ENCODE assay signal across 35 cellular contexts in the genomic region with DNA sequence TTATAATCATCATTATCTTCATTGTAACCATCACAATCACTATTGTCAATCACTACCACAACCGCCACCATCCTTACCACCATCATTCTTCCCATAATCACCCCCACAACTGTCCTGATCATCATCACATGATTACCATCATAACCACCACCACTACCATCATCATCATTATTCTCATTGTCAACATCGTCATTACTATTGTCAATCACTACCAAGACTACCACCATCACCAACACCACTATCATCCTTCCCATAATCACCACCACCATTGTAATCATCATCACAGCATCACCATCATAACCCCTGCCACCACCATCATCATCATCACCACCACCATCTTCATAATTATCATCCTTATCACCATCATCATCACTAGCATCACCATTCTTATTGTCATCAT. TPM values are rescaled to one million over a fixed set of nuclear protein-coding genes. Genes with fewer than 3 reads are reported as not detected.
"Had no signal": no experiment of that assay in that cellular context is flagged by ENCODE, and none has a peak within 500 bp of the region (broad histone marks: within the 10 kb centered on the region; RNA-seq: fewer than 3 reads in every experiment).

No MANE protein-coding gene starts in this region.

- H3K4me1 ChIP-seq: neural progenitor cell, parathyroid adenoma, psoas muscle, spleen, suprapubic skin, testis, tibial artery, upper lobe of left lung, vagina had no signal

- ATAC-seq: natural killer cell; psoas muscle; right cardiac atrium; sciatic nerve; stimulated activated memory B cell treated with anti-CD40 and anti-IgM and Interleukin-4, amounts not matched to agents 10 μg/mL and 1 μg/mL and 100 μg/mL, for 72 hours; stimulated activated naive CD8-positive, alpha-beta T cell treated with anti-CD3 and anti-CD28 coated beads, Interleukin-15, amount 100 ng/mL, for 72 hours; stimulated activated naive CD8-positive, alpha-beta T cell treated with anti-CD3 and anti-CD28 coated beads, Interleukin-15, Interleukin-2, amounts not matched to agents 100 U/mL and 50 U/mL, for 24 hours had no signal

- H3K27ac ChIP-seq: neural progenitor cell, ovary, parathyroid adenoma, psoas muscle, skin epidermis, spleen, suprapubic skin, testis, tibial artery, upper lobe of left lung, vagina had no signal

- H3K9ac ChIP-seq: neural progenitor cell, parathyroid adenoma had no signal

- H3K4me2 ChIP-seq: neural progenitor cell, smooth muscle cell had no signal

- FAIRE-seq: urothelium cell line had no signal

- H3K79me2 ChIP-seq: parathyroid adenoma had no signal

- H3K4me3 ChIP-seq: neural progenitor cell, ovary, psoas muscle, skin epidermis, smooth muscle cell, spleen, suprapubic skin, testis, tibial artery, upper lobe of left lung, vagina had no signal

- H3K9me3 ChIP-seq: ovary, psoas muscle, suprapubic skin, testis, upper lobe of left lung, vagina had no signal

- H3K36me3 ChIP-seq: neural progenitor cell, ovary, spleen, suprapubic skin, tibial artery, upper lobe of left lung, vagina had no signal

- H3K27me3 ChIP-seq: neural progenitor cell, ovary, suprapubic skin, testis, tibial artery, upper lobe of left lung, vagina had no signal

- DNase-seq: natural killer cell; occipital lobe; ovary; posterior cingulate gyrus; psoas muscle; right cardiac atrium; spleen; stimulated activated CD4-positive, alpha-beta T cell treated with anti-CD3 and anti-CD28 coated beads, Interleukin-12 subunit alpha, Interleukin-12 subunit beta, amount 100 ng/mL, for 4 hours; stimulated activated CD4-positive, alpha-beta T cell treated with anti-CD3 and anti-CD28 coated beads, Interleukin-1b, Interleukin-23, amount 100 ng/mL, for 48 hours; stimulated activated CD4-positive, alpha-beta T cell treated with anti-CD3 and anti-CD28 coated beads, Interleukin-4, amount 100 ng/mL, for 1 hour; stimulated activated CD4-positive, alpha-beta T cell treated with anti-CD3 and anti-CD28 coated beads, Interleukin-4, amount 100 ng/mL, for 4 hours; stimulated activated CD8-positive, alpha-beta memory T cell treated with anti-CD3 and anti-CD28 coated beads, Interleukin-4, amount 100 ng/mL, for 48 hours; stimulated activated naive CD4-positive, alpha-beta T cell; stimulated activated naive CD8-positive, alpha-beta T cell treated with anti-CD3 and anti-CD28 coated beads, Interleukin-15, amount 100 ng/mL, for 72 hours; stimulated activated naive CD8-positive, alpha-beta T cell treated with anti-CD3 and anti-CD28 coated beads, Interleukin-15, Interleukin-2, amounts not matched to agents 100 U/mL and 50 U/mL, for 24 hours; substantia nigra; testis; tibial artery; trophoblast cell; upper lobe of left lung had no signal

- H2AFZ ChIP-seq: neural progenitor cell, parathyroid adenoma had no signal

RNA-seq across cellular contexts. Expression of a gene that starts 55.2 kb away (rescaled TPM):
- total RNA-seq: natural killer cell, occipital lobe, osteoblast, ovary, progenitor cell of endocrine pancreas, psoas muscle, renal cortical epithelial cell, right cardiac atrium, sciatic nerve, smooth muscle cell, spleen, suprapubic skin, upper lobe of left lung, ureter, vagina had no signal
- polyA plus RNA-seq: neural cell, ovary, psoas muscle, right cardiac atrium, smooth muscle cell, spleen, thymus had no signal
